ENCODE assay signal across 1 cellular context in the genomic region with DNA sequence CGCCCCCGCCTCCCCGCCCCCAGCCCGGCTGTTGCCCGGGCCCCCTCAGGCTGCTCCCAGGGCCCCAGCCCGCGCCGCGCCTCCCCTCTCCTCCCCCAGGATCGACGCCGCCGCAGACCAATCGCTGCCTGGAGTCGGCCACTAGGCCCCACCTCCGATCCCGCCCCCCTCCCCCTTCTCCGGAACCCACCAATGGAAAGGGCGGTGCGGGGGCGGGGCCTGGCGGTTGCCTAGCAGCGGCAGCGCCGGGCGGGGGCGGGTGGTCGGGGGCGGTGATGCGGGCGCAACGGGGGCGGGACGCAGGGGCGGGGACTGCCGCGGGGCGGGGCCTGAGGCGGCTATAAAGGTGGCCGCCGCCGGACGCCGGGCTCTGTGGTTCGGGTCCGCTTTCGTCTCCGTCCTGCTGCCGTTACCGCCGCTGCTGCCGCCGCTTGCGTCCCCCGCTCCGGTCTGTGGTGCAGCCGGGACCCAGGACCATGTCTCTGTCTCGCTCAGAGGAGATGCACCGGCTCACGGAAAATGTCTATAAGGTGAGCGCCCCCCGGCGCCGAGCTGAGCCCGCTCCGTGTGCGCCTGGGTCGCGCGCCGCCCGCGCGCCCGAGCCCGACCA.
A peak's percentile ranks its signal among the peaks of the same experiment; 100 is the strongest.
TF ChIP-seq lines count a peak whose summit lies in the region.

A gene with protein sequence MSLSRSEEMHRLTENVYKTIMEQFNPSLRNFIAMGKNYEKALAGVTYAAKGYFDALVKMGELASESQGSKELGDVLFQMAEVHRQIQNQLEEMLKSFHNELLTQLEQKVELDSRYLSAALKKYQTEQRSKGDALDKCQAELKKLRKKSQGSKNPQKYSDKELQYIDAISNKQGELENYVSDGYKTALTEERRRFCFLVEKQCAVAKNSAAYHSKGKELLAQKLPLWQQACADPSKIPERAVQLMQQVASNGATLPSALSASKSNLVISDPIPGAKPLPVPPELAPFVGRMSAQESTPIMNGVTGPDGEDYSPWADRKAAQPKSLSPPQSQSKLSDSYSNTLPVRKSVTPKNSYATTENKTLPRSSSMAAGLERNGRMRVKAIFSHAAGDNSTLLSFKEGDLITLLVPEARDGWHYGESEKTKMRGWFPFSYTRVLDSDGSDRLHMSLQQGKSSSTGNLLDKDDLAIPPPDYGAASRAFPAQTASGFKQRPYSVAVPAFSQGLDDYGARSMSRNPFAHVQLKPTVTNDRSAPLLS (plus strand): TSS at position 373 of the 610 bp plus-strand sequence. CDS start 104 bp downstream, at position 477.

TF ChIP-seq in GM12878, 131 proteins besides CTCF, POLR2A, EP300 and RAD21 (continued from another document):
- TF ChIP-seq ZNF687 (IDR thresholded peaks at IDR 0.05) (peak; percentile 33; the same call in 1 of the 2 replicates), MTA2 (IDR thresholded peaks at IDR 0.05; ENCODE audit: low read depth) (no peak), EGR1 (IDR thresholded peaks at IDR 0.05; ENCODE audit: borderline replicate concordance in 1 of 2, low read depth in 2 of 2, low read length in 2 of 2) (peak in 1 of 2 experiments; percentile 87; a peak in 2 of 3 replicates), NRF1 (conservative IDR thresholded peaks at IDR 0.05; ENCODE audit: low read depth, low read length) (no peak), ZNF217 (IDR thresholded peaks at IDR 0.05) (no peak), POU2F2 (IDR thresholded peaks at IDR 0.05; ENCODE audit: borderline replicate concordance, low read depth, low read length) (peak; percentile 50; the same call in 1 of the 3 replicates), CREB1 (IDR thresholded peaks at IDR 0.05; ENCODE audit: low read depth) (no peak), TAF1 (IDR thresholded peaks at IDR 0.05; ENCODE audit: borderline replicate concordance, low read depth, low read length) (no peak), SP1 (IDR thresholded peaks at IDR 0.05; ENCODE audit: low read depth, low read length) (peak; percentile 65), ZBTB40 (IDR thresholded peaks at IDR 0.05; ENCODE audit: borderline replicate concordance) (no peak), JUNB (IDR thresholded peaks at IDR 0.05) (no peak), ETV6 (conservative IDR thresholded peaks at IDR 0.05 in 1 of 2, IDR thresholded peaks at IDR 0.05 in 1 of 2; ENCODE audit: borderline replicate concordance in 1 of 2, low read depth in 1 of 2) (no peak), DPF2 (IDR thresholded peaks at IDR 0.05) (no peak), PKNOX1 (IDR thresholded peaks at IDR 0.05) (peak; percentile 95), POLR2AphosphoS5 (IDR thresholded peaks at IDR 0.05; ENCODE audit: low read length) (peak; percentile 85), GABPA (IDR thresholded peaks at IDR 0.05; ENCODE audit: low read depth) (no peak), JUND (IDR thresholded peaks at IDR 0.05; ENCODE audit: low read depth, low read length) (no peak)
TF ChIP-seq in GM12878: peak in this region for 8.
